Comparison of ENCODE assay signal across 8 cellular contexts in the genomic region with DNA sequence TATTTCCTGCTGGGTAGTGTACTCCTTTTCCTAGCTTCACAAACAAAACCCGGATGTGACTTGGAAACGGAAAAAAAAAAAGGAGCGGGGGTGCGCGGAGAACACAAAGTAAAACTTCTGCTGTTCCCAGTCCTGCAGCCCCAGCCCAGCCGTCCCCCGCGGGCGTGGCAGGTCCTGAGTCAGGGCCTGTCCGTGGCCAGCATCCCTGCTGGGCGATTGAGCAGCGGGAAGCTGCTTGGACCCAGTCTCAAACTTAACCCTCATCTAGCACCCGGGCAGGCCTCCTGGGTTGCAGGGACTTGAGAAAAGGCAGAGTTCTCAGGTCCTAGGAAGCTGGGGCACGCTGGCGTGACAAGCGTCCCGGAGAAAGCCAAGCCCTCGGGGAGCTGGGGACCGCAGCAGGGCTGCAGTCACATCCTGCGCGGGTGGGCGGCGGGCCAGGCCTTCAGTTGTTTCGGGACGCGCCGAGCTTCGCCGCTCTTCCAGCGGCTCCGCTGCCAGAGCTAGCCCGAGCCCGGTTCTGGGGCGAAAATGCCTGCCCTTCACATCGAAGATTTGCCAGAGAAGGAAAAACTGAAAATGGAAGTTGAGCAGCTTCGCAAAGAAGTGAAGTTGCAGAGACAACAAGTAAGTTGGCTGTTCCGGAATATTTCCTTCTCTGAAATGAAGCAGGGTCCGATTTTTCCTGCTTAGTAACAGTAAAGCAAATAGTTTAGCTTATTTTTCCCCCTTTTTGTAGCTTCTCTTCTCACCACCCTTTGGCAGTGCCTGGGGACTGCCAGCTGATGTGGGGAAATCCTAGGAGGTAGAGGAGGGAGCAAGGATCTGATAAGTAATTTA. TPM values are rescaled to one million over a fixed set of nuclear protein-coding genes. Genes with fewer than 3 reads are reported as not detected.
DNase-seq lines count a peak whose midpoint lies in the region; ATAC-seq, FAIRE-seq and TF ChIP-seq lines count a peak whose summit lies in the region.

A gene (plus strand): TSS at position 129 of the 840 bp plus-strand sequence. CDS start 403 bp downstream, at position 532.

- peaks cover 13% of the 10 kb centered on the region for H3K36me3 Mint-ChIP-seq in nephron (ENCODE audit: low read depth)

- peaks cover 39% of the 10 kb centered on the region for H3K4me1 Mint-ChIP-seq in nephron

- peak within 1 kb of the TSS; percentile 87 to 97 (median 94) for H3K4me3 Mint-ChIP-seq in nephron

- H3K4me3 ChIP-seq in MG63 (peak within 1 kb of the TSS; percentile 63), gastroesophageal sphincter (peak within 1 kb of the TSS; percentile 69 to 74), tibial nerve (peak within 1 kb of the TSS; percentile 56 to 77 (median 72))

- peaks cover 0 to 58% (median 0%) of the 10 kb centered on the region in 3 donors for H3K4me1 ChIP-seq in gastroesophageal sphincter
- H3K4me1 ChIP-seq in tibial nerve, result peaks cover 0 to 19% (median 0%) of the 10 kb centered on the region in 4 donors

- H3K9me3 ChIP-seq in MG63, result no peaks in the 10 kb centered on the region
- no peaks in the 10 kb centered on the region for H3K9me3 ChIP-seq in gastroesophageal sphincter
- H3K9me3 ChIP-seq in tibial nerve, result no peaks in the 10 kb centered on the region

- TF ChIP-seq POLR2A in GM12892 (IDR thresholded peaks at IDR 0.05; ENCODE audit: low read depth, low read length) (no peak), gastroesophageal sphincter (IDR thresholded peaks at IDR 0.05) (peak; percentile 28 to 33), tibial nerve (IDR thresholded peaks at IDR 0.05) (no peak)

- WGBS in gastroesophageal sphincter (ENCODE audit: low coverage in 1 of 2), 2 donors, result 2% methylated on average over 13 to 15 of the region's 38 CpGs
- 0 to 1% methylated on average over 28 to 38 of the region's 38 CpGs for WGBS in tibial nerve, 2 donors

- DNase-seq in GM12892 (ENCODE audit: insufficient read length), result peak; percentile 27
- peak; percentile 35 for DNase-seq in GOT3 (lab: John Stamatoyannopoulos, UW)
- peak; percentile 90 for DNase-seq in MG63
- DNase-seq in activated naive CD4-positive, alpha-beta T cell treated with Interleukin-2 at 50 U/mL for 16 hours, result peak; percentile 10
- DNase-seq in tibial nerve (ENCODE audit: low spot score in 2 of 2), result peak; percentile 52 to 61
- DNase-seq in SIG-M5 treated with dmso at 0.1 percent for 504 hours (lab: John Stamatoyannopoulos, UW; ENCODE audit: unreplicated experiment), result no peak

- peak within 1 kb of the TSS; percentile 94 to 98 (median 96) for H3K27ac Mint-ChIP-seq in nephron

- H3K27me3 ChIP-seq in MG63 (no peaks in the 10 kb centered on the region), gastroesophageal sphincter (no peaks in the 10 kb centered on the region), tibial nerve (no peaks in the 10 kb centered on the region)

- no peak for FAIRE-seq in GM12892 (lab: Jason Lieb, UNC)

- TF ChIP-seq EP300 in gastroesophageal sphincter (IDR thresholded peaks at IDR 0.05) (no peak), tibial nerve (IDR thresholded peaks at IDR 0.05) (peak in 1 of 2 donors; percentile 77)

- no peaks in the 10 kb centered on the region for H3K27me3 Mint-ChIP-seq in nephron (ENCODE audit: low read depth)

- no peak for TF ChIP-seq CTCF in gastroesophageal sphincter (IDR thresholded peaks at IDR 0.05)
- no peak for TF ChIP-seq CTCF in nephron (IDR thresholded peaks at IDR 0.05; ENCODE audit: unreplicated experiment in 3 of 3)
- no peak for TF ChIP-seq CTCF in tibial nerve (IDR thresholded peaks at IDR 0.05)

- 0 out of 2 replicates have a peak, but pooled peaks cover 2% of the 10 kb centered on the region for H3K36me3 ChIP-seq in MG63
- H3K36me3 ChIP-seq in gastroesophageal sphincter, result peaks cover 0 to 7% of the 10 kb centered on the region in 2 donors
- peaks cover 0 to 8% (median 0%) of the 10 kb centered on the region in 3 donors for H3K36me3 ChIP-seq in tibial nerve

- H3K9me3 Mint-ChIP-seq in nephron, result no peaks in the 10 kb centered on the region

- ATAC-seq in gastroesophageal sphincter, result peak; percentile 88

- peak within 1 kb of the TSS; percentile 80 to 92 (median 89) for H3K27ac ChIP-seq in gastroesophageal sphincter
- H3K27ac ChIP-seq in tibial nerve, result peak within 1 kb of the TSS; percentile 83 to 95 (median 93)

RNA-seq across cellular contexts. Expression of the gene that starts here (rescaled TPM):
- polyA plus RNA-seq in GM12892 (2012; ENCODE audit: missing spikeins), result 0.30 TPM
- 6.3 and 7.1 TPM in 2 replicates for total RNA-seq in MG63 (2014; rRNA removed; shearing (Covaris generic); ENCODE audit: low replicate concordance)
- total RNA-seq in gastroesophageal sphincter, result 10 to 100 TPM; 14.2 to 36.5 (median 26.1) TPM
- 10 to 100 TPM; 15.3 to 24.3 (median 21.8) TPM for total RNA-seq in tibial nerve

Comparison
In these comparisons a context has a peak if more than half of its experiments do, and no peak if none do; other contexts are left out.
1. POLR2A ChIP-seq: peak in gastroesophageal sphincter (2 of 2); none in GM12892 (single experiment) and tibial nerve (0 of 2).
2. Peak in every context shown above with its lines, with median percentiles within 50 percentile points of each other: H3K4me3 ChIP-seq.